In genomic region chr6:69593706-69594105, GRCh38 we compare ENCODE assay signal across 27 cellular contexts.
"Had no signal": no experiment of that assay in that cellular context is flagged by ENCODE, and none has a peak within 500 bp of the region (broad histone marks: within the 10 kb centered on the region; RNA-seq: fewer than 3 reads in every experiment).

No MANE protein-coding gene starts in this region.

- H3K4me3 ChIP-seq: adrenal gland, cardiac muscle cell, coronary artery, heart left ventricle, pancreas, testis, transverse colon had no signal

- ATAC-seq: activated T-cell treated with anti-CD3 and anti-CD28 coated beads, Interleukin-2, amount 50 U/mL, for 72 hours; effector memory CD8-positive, alpha-beta T cell; heart left ventricle; left colon; naive thymus-derived CD4-positive, alpha-beta T cell; pancreas; right cardiac atrium; T-helper 17 cell; WTC11 had no signal

- H3K27me3 ChIP-seq: adrenal gland, cardiac muscle cell, heart left ventricle, pancreas, testis, transverse colon had no signal

- H3K36me3 ChIP-seq: adrenal gland, cardiac muscle cell, heart left ventricle, pancreas, transverse colon had no signal

- DNase-seq: activated CD4-positive, alpha-beta T cell treated with anti-CD3 and anti-CD28 coated beads, Interleukin-2, amount 50 U/mL, for 1 hour; activated effector memory CD4-positive, alpha-beta T cell treated with Interleukin-2 at 50 U/mL for 16 hours; activated naive CD4-positive, alpha-beta T cell treated with Interleukin-2 at 50 U/mL for 16 hours; activated T-cell treated with anti-CD3 and anti-CD28 coated beads for 4 hours; activated T-cell treated with anti-CD3 and anti-CD28 coated beads, Interleukin-2, amount 50 U/mL, for 72 hours; adrenal gland; aorta; cerebellar nuclear complex; effector memory CD8-positive, alpha-beta T cell; heart left ventricle; hypothalamus; immature natural killer cell; kidney; left colon; mammary epithelial cell; naive thymus-derived CD4-positive, alpha-beta T cell; nucleus accumbens; pancreas; right cardiac atrium; stimulated activated CD4-positive, alpha-beta T cell treated with anti-CD3 and anti-CD28 coated beads, Interleukin-2, amount 100 ng/mL, for 48 hours; stimulated activated naive CD4-positive, alpha-beta T cell treated with Interleukin-2 at 50 U/mL for 16 hours; T-helper 17 cell; testis; transverse colon had no signal

- H3K9me3 ChIP-seq: adrenal gland, heart left ventricle, pancreas, testis, transverse colon had no signal

- H3K4me1 ChIP-seq: adrenal gland, heart left ventricle, pancreas, testis, transverse colon had no signal
